28 cellular contexts compared by ENCODE assay signal in genomic region chr11:33455827-33456226, GRCh38.
"Had no signal": no experiment of that assay in that cellular context is flagged by ENCODE, and none has a peak within 500 bp of the region (broad histone marks: within the 10 kb centered on the region; RNA-seq: fewer than 3 reads in every experiment).

No MANE protein-coding gene starts in this region.

- H3K4me3 ChIP-seq: neural progenitor cell, ovary, prostate gland, right lobe of liver, sigmoid colon, stomach, thoracic aorta, thyroid gland, tibial nerve, upper lobe of left lung, vagina had no signal

- ATAC-seq: naive thymus-derived CD8-positive, alpha-beta T cell; natural killer cell treated with Interleukin-12 subunit alpha and Interleukin-12 subunit beta and Interleukin-15 and Interleukin-18, amount 100 ng/mL, for 72 hours; right cardiac atrium; right lobe of liver; stimulated activated effector memory CD8-positive, alpha-beta T cell treated with anti-CD3 and anti-CD28 coated beads, Interleukin-12 subunit alpha, Interleukin-12 subunit beta, amount 100 ng/mL, for 72 hours; stimulated activated naive B cell treated with anti-CD40 and anti-IgM and Interleukin-4, amounts not matched to agents 10 μg/mL and 1 μg/mL and 100 μg/mL, for 72 hours had no signal

- H3K36me3 ChIP-seq: neural progenitor cell, ovary, prostate gland, right lobe of liver, sigmoid colon, stomach, thoracic aorta, thyroid gland, tibial nerve, upper lobe of left lung, vagina had no signal

- H3K4me2 ChIP-seq: neural progenitor cell had no signal

- DNase-seq: naive thymus-derived CD8-positive, alpha-beta T cell; nephron progenitor cell; occipital lobe; ovary; posterior cingulate gyrus; retina; right cardiac atrium; right lobe of liver; sigmoid colon; small intestine; stimulated activated CD4-positive, alpha-beta T cell treated with anti-CD3 and anti-CD28 coated beads, Interleukin-15, amount 100 ng/mL, for 24 hours; stimulated activated CD4-positive, alpha-beta T cell treated with anti-CD3 and anti-CD28 coated beads, Interleukin-2, amount 100 ng/mL, for 24 hours; stimulated activated CD4-positive, alpha-beta T cell treated with anti-CD3 and anti-CD28 coated beads, Interleukin-2, amount 100 ng/mL, for 48 hours; stimulated activated CD4-positive, alpha-beta T cell treated with anti-CD3 and anti-CD28 coated beads, Interleukin-4, amount 100 ng/mL, for 24 hours; stimulated activated naive B cell treated with anti-CD40 and anti-IgM and Interleukin-4, amounts not matched to agents 10 μg/mL and 1 μg/mL and 100 μg/mL, for 72 hours; stimulated activated naive CD4-positive, alpha-beta T cell treated with Interleukin-2 at 50 U/mL for 16 hours; stomach; thyroid gland; trophoblast cell; upper lobe of left lung had no signal

- H3K9ac ChIP-seq: neural progenitor cell, parathyroid adenoma had no signal

- H3K4me1 ChIP-seq: neural progenitor cell, prostate gland, right lobe of liver, sigmoid colon, stomach, thyroid gland, tibial nerve, upper lobe of left lung, vagina had no signal

- H3K27me3 ChIP-seq: neural progenitor cell, ovary, right lobe of liver, sigmoid colon, thyroid gland, tibial nerve, upper lobe of left lung, vagina had no signal

- H2AFZ ChIP-seq: neural progenitor cell, parathyroid adenoma had no signal

- H3K27ac ChIP-seq: neural progenitor cell, ovary, parathyroid adenoma, prostate gland, right lobe of liver, sigmoid colon, stomach, thoracic aorta, thyroid gland, tibial nerve, upper lobe of left lung, vagina had no signal

- H3K9me3 ChIP-seq: ovary, prostate gland, right lobe of liver, sigmoid colon, stomach, thoracic aorta, thyroid gland, tibial nerve, upper lobe of left lung, vagina had no signal
